30 cellular contexts compared by ENCODE assay signal in genomic region chr3:156463123-156463522, GRCh38.
"Had no signal": no experiment of that assay in that cellular context is flagged by ENCODE, and none has a peak within 500 bp of the region (broad histone marks: within the 10 kb centered on the region; RNA-seq: fewer than 3 reads in every experiment).

No MANE protein-coding gene starts in this region.

- H3K27ac ChIP-seq: esophagus squamous epithelium, heart right ventricle, ovary, psoas muscle, sigmoid colon, stomach, thyroid gland, vagina had no signal

- H3K4me1 Mint-ChIP-seq: naive thymus-derived CD8-positive, alpha-beta T cell; stimulated activated effector memory CD8-positive, alpha-beta T cell treated with anti-CD3 and anti-CD28 coated beads, Interleukin-12 subunit alpha, Interleukin-12 subunit beta, amount 100 ng/mL, for 72 hours had no signal

- H3K27me3 ChIP-seq: esophagus squamous epithelium, heart right ventricle, ovary, sigmoid colon, stomach, thyroid gland, vagina had no signal

- FAIRE-seq: endometrium, kidney had no signal

- H3K9me3 ChIP-seq: esophagus squamous epithelium, heart right ventricle, ovary, psoas muscle, sigmoid colon, stomach, thyroid gland, vagina had no signal

- H3K4me3 Mint-ChIP-seq: effector memory CD8-positive, alpha-beta T cell; memory B cell; naive thymus-derived CD8-positive, alpha-beta T cell; nephron progenitor cell; stimulated activated effector memory CD8-positive, alpha-beta T cell treated with anti-CD3 and anti-CD28 coated beads, Interleukin-12 subunit alpha, Interleukin-12 subunit beta, amount 100 ng/mL, for 72 hours had no signal

- H3K36me3 ChIP-seq: esophagus squamous epithelium, heart right ventricle, ovary, sigmoid colon, stomach, thyroid gland, vagina had no signal

- H3K27ac Mint-ChIP-seq: effector memory CD8-positive, alpha-beta T cell; memory B cell; nephron progenitor cell; stimulated activated effector memory CD8-positive, alpha-beta T cell treated with anti-CD3 and anti-CD28 coated beads, Interleukin-12 subunit alpha, Interleukin-12 subunit beta, amount 100 ng/mL, for 72 hours had no signal

- ATAC-seq: effector memory CD8-positive, alpha-beta T cell; heart right ventricle; left lobe of liver; naive thymus-derived CD8-positive, alpha-beta T cell; psoas muscle; right cardiac atrium; stimulated activated effector memory CD8-positive, alpha-beta T cell treated with anti-CD3 and anti-CD28 coated beads, Interleukin-12 subunit alpha, Interleukin-12 subunit beta, amount 100 ng/mL, for 72 hours had no signal

- H3K36me3 Mint-ChIP-seq: memory B cell; naive thymus-derived CD8-positive, alpha-beta T cell; stimulated activated effector memory CD8-positive, alpha-beta T cell treated with anti-CD3 and anti-CD28 coated beads, Interleukin-12 subunit alpha, Interleukin-12 subunit beta, amount 100 ng/mL, for 72 hours had no signal

- H3K4me1 ChIP-seq: vagina had no signal

- H3K9me3 Mint-ChIP-seq: effector memory CD8-positive, alpha-beta T cell; memory B cell; naive thymus-derived CD8-positive, alpha-beta T cell; nephron progenitor cell; stimulated activated effector memory CD8-positive, alpha-beta T cell treated with anti-CD3 and anti-CD28 coated beads, Interleukin-12 subunit alpha, Interleukin-12 subunit beta, amount 100 ng/mL, for 72 hours had no signal

- DNase-seq: cortex of kidney; effector memory CD8-positive, alpha-beta T cell; erythroblast; esophagus squamous epithelium; foreskin melanocyte; glutamatergic neuron; heart right ventricle; hippocampal formation; kidney; midbrain; naive thymus-derived CD8-positive, alpha-beta T cell; nephron progenitor cell; occipital lobe; ovary; posterior cingulate gyrus; psoas muscle; right cardiac atrium; sigmoid colon; stimulated activated CD4-positive, alpha-beta T cell treated with anti-CD3 and anti-CD28 coated beads, Interleukin-2, amount 100 ng/mL, for 24 hours; stimulated activated CD4-positive, alpha-beta T cell treated with anti-CD3 and anti-CD28 coated beads, Interleukin-4, amount 100 ng/mL, for 24 hours; stimulated activated naive CD4-positive, alpha-beta T cell treated with Interleukin-2 at 50 U/mL for 16 hours; stomach; thyroid gland; trophoblast cell had no signal

- H3K4me3 ChIP-seq: esophagus squamous epithelium, heart right ventricle, lung, ovary, psoas muscle, sigmoid colon, stomach, thyroid gland, vagina had no signal
